ENCODE assay signal across 26 cellular contexts in genomic region chr16:83542491-83542890, GRCh38.
"Had no signal": no experiment of that assay in that cellular context is flagged by ENCODE, and none has a peak within 500 bp of the region (broad histone marks: within the 10 kb centered on the region; RNA-seq: fewer than 3 reads in every experiment).

No MANE protein-coding gene starts in this region.

- H3K36me3 ChIP-seq: neutrophil, pancreas, prostate gland, right lobe of liver, sigmoid colon, stomach, thoracic aorta, thyroid gland, tibial nerve, upper lobe of left lung, vagina had no signal

- H3K4me1 Mint-ChIP-seq: nephron progenitor cell; neural crest cell; stimulated activated effector memory CD8-positive, alpha-beta T cell treated with anti-CD3 and anti-CD28 coated beads, Interleukin-12 subunit alpha, Interleukin-12 subunit beta, amount 100 ng/mL, for 72 hours; stimulated activated naive B cell treated with anti-CD40 and anti-IgM and Interleukin-4, amounts not matched to agents 10 μg/mL and 1 μg/mL and 100 μg/mL, for 72 hours had no signal

- H3K4me3 Mint-ChIP-seq: natural killer cell treated with Interleukin-12 subunit alpha and Interleukin-12 subunit beta and Interleukin-15 and Interleukin-18, amount 100 ng/mL, for 72 hours; nephron progenitor cell; neural crest cell; stimulated activated effector memory CD8-positive, alpha-beta T cell treated with anti-CD3 and anti-CD28 coated beads, Interleukin-12 subunit alpha, Interleukin-12 subunit beta, amount 100 ng/mL, for 72 hours; stimulated activated naive B cell treated with anti-CD40 and anti-IgM and Interleukin-4, amounts not matched to agents 10 μg/mL and 1 μg/mL and 100 μg/mL, for 72 hours; stimulated activated naive CD8-positive, alpha-beta T cell treated with anti-CD3 and anti-CD28 coated beads, Interleukin-15, Interleukin-2, amounts not matched to agents 100 ng/mL and 50 ng/mL, for 24 hours had no signal

- H3K27me3 ChIP-seq: neutrophil, pancreas, right lobe of liver, sigmoid colon, stomach, thyroid gland, tibial nerve, upper lobe of left lung, vagina had no signal

- H3K9me3 ChIP-seq: neutrophil, pancreas, prostate gland, right lobe of liver, thoracic aorta, thyroid gland, upper lobe of left lung, vagina had no signal

- H3K4me1 ChIP-seq: pancreas, prostate gland, right lobe of liver, stomach, thyroid gland, tibial nerve, upper lobe of left lung had no signal

- H3K9me3 Mint-ChIP-seq: nephron progenitor cell had no signal

- H3K27ac Mint-ChIP-seq: natural killer cell treated with Interleukin-12 subunit alpha and Interleukin-12 subunit beta and Interleukin-15 and Interleukin-18, amount 100 ng/mL, for 72 hours; nephron progenitor cell; stimulated activated effector memory CD8-positive, alpha-beta T cell treated with anti-CD3 and anti-CD28 coated beads, Interleukin-12 subunit alpha, Interleukin-12 subunit beta, amount 100 ng/mL, for 72 hours; stimulated activated naive B cell treated with anti-CD40 and anti-IgM and Interleukin-4, amounts not matched to agents 10 μg/mL and 1 μg/mL and 100 μg/mL, for 72 hours; stimulated activated naive CD8-positive, alpha-beta T cell treated with anti-CD3 and anti-CD28 coated beads, Interleukin-15, Interleukin-2, amounts not matched to agents 100 ng/mL and 50 ng/mL, for 24 hours had no signal

- DNase-seq: nephron progenitor cell; nucleus accumbens; pancreas; right cardiac atrium; right lobe of liver; sigmoid colon; small intestine; stimulated activated CD4-positive, alpha-beta T cell treated with anti-CD3 and anti-CD28 coated beads, Interleukin-15, amount 100 ng/mL, for 24 hours; stimulated activated CD4-positive, alpha-beta T cell treated with anti-CD3 and anti-CD28 coated beads, Interleukin-2, amount 100 ng/mL, for 24 hours; stimulated activated CD4-positive, alpha-beta T cell treated with anti-CD3 and anti-CD28 coated beads, Interleukin-2, amount 100 ng/mL, for 48 hours; stimulated activated CD4-positive, alpha-beta T cell treated with anti-CD3 and anti-CD28 coated beads, Interleukin-4, amount 100 ng/mL, for 24 hours; stimulated activated naive B cell treated with anti-CD40 and anti-IgM and Interleukin-4, amounts not matched to agents 10 μg/mL and 1 μg/mL and 100 μg/mL, for 72 hours; stimulated activated naive CD4-positive, alpha-beta T cell treated with Interleukin-2 at 50 U/mL for 16 hours; stomach; thyroid gland; trophoblast cell; upper lobe of left lung had no signal

- H3K27me3 Mint-ChIP-seq: stimulated activated naive CD8-positive, alpha-beta T cell treated with anti-CD3 and anti-CD28 coated beads, Interleukin-15, Interleukin-2, amounts not matched to agents 100 ng/mL and 50 ng/mL, for 24 hours had no signal

- H3K4me3 ChIP-seq: pancreas, prostate gland, right lobe of liver, sigmoid colon, stomach, thoracic aorta, thyroid gland, tibial nerve, upper lobe of left lung, vagina had no signal

- H3K36me3 Mint-ChIP-seq: natural killer cell treated with Interleukin-12 subunit alpha and Interleukin-12 subunit beta and Interleukin-15 and Interleukin-18, amount 100 ng/mL, for 72 hours; stimulated activated effector memory CD8-positive, alpha-beta T cell treated with anti-CD3 and anti-CD28 coated beads, Interleukin-12 subunit alpha, Interleukin-12 subunit beta, amount 100 ng/mL, for 72 hours; stimulated activated naive B cell treated with anti-CD40 and anti-IgM and Interleukin-4, amounts not matched to agents 10 μg/mL and 1 μg/mL and 100 μg/mL, for 72 hours had no signal

- ATAC-seq: natural killer cell treated with Interleukin-12 subunit alpha and Interleukin-12 subunit beta and Interleukin-15 and Interleukin-18, amount 100 ng/mL, for 72 hours; pancreas; right cardiac atrium; right lobe of liver; stimulated activated effector memory CD8-positive, alpha-beta T cell treated with anti-CD3 and anti-CD28 coated beads, Interleukin-12 subunit alpha, Interleukin-12 subunit beta, amount 100 ng/mL, for 72 hours; stimulated activated naive B cell treated with anti-CD40 and anti-IgM and Interleukin-4, amounts not matched to agents 10 μg/mL and 1 μg/mL and 100 μg/mL, for 72 hours had no signal
